1 cellular context compared by ENCODE assay signal in the genomic region with DNA sequence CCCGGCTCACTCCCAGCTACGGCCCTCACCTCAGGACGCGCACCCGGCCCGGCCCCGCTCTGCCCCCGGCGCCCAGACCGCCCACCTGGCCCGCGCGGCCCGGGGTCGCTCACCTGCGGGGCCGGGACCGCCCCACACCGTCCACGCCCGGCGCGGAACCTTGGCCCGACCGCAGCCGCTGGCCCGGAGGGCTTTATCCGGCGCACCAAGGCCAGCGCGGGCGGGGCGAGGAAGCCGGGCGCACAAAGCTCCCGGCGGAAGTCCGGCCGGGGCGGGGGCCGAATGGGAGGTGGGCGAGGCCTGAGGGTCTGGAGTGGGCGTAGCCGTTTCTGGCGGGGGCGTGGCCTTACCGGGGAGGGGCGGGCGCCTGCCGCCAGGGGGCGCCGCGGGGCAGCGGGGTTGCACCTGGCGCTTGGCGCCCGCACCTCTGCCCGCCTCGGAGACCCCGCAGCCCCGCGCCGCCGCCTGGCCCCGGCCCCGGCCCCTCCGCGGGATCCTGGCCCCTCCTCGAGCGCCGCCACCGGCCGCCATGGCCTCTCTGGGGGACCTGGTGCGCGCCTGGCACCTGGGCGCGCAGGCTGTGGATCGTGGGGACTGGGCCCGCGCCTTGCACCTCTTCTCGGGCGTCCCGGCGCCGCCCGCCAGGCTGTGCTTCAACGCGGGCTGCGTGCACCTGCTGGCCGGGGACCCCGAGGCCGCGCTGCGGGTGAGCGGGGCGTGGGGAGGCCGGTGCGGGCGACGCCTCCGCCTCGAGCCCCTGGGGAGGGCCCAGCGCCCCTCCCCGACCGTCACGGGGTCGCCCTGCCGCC.
TF ChIP-seq lines count a peak whose summit lies in the region.

A gene with protein sequence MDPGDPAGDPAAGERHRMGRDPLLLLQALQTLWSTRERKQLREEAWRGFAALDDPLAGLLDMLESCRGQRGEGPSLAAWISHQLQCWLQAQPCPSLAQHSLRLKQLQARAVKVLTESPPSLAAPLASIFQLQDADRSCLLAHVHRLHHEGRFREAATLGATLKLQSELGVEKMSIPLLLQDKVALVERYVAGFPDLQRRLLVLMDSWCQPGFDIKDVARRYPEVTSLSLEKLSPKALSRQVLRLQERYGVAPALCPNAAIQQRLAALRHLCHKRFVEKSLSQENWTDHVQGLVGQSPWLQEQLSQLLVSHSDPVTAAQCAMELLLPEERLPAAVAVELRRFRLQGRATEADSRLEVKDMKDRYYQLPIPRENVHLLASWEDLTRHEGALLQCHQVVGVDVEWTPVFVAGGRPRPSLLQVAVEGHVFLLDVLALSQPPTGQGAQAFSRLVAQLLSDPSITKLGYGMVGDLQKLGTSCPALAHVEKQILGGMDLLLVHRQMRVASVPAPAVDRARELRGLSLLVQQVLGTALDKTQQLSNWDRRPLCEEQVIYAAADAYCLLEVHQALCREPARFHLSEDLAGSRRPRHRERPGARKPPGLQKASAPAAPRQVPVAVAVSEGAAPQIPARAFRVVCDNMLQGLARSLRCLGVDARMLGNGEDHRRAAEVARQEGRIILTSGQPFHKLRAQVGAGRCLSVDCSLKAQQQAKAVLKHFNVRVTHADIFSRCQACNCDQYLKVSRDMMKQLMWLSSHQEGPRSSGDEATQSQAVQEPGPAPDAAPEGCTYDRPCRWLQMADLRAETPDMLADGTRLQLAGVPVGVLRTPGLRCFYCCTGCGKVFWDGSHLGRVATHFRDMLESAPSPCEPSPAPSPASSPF (minus strand): TSS at position 162 of the 809 bp plus-strand sequence. CDS start 27,805 bp downstream, outside the sequence.
A gene with protein sequence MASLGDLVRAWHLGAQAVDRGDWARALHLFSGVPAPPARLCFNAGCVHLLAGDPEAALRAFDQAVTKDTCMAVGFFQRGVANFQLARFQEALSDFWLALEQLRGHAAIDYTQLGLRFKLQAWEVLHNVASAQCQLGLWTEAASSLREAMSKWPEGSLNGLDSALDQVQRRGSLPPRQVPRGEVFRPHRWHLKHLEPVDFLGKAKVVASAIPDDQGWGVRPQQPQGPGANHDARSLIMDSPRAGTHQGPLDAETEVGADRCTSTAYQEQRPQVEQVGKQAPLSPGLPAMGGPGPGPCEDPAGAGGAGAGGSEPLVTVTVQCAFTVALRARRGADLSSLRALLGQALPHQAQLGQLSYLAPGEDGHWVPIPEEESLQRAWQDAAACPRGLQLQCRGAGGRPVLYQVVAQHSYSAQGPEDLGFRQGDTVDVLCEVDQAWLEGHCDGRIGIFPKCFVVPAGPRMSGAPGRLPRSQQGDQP (plus strand): TSS at position 393 of the 809 bp plus-strand sequence. CDS start 137 bp downstream, at position 530.

TF ChIP-seq in GM12878, 131 proteins besides CTCF, POLR2A, EP300 and RAD21 (continued from another document):
- TF ChIP-seq, protein P1, sequence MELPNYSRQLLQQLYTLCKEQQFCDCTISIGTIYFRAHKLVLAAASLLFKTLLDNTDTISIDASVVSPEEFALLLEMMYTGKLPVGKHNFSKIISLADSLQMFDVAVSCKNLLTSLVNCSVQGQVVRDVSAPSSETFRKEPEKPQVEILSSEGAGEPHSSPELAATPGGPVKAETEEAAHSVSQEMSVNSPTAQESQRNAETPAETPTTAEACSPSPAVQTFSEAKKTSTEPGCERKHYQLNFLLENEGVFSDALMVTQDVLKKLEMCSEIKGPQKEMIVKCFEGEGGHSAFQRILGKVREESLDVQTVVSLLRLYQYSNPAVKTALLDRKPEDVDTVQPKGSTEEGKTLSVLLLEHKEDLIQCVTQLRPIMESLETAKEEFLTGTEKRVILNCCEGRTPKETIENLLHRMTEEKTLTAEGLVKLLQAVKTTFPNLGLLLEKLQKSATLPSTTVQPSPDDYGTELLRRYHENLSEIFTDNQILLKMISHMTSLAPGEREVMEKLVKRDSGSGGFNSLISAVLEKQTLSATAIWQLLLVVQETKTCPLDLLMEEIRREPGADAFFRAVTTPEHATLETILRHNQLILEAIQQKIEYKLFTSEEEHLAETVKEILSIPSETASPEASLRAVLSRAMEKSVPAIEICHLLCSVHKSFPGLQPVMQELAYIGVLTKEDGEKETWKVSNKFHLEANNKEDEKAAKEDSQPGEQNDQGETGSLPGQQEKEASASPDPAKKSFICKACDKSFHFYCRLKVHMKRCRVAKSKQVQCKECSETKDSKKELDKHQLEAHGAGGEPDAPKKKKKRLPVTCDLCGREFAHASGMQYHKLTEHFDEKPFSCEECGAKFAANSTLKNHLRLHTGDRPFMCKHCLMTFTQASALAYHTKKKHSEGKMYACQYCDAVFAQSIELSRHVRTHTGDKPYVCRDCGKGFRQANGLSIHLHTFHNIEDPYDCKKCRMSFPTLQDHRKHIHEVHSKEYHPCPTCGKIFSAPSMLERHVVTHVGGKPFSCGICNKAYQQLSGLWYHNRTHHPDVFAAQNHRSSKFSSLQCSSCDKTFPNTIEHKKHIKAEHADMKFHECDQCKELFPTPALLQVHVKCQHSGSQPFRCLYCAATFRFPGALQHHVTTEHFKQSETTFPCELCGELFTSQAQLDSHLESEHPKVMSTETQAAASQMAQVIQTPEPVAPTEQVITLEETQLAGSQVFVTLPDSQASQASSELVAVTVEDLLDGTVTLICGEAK (IDR thresholded peaks at IDR 0.05; ENCODE audit: borderline replicate concordance): peak; percentile 88
- peak; percentile 15 for TF ChIP-seq MEF2B (IDR thresholded peaks at IDR 0.05; ENCODE audit: partially characterized antibody, poor library complexity, severe bottlenecking)
- peak; percentile 88 for TF ChIP-seq BACH1 (IDR thresholded peaks at IDR 0.05; ENCODE audit: borderline replicate concordance)
- 0 out of 2 replicates have a peak, but pooled peaks have one; percentile 49 for TF ChIP-seq CREM (IDR thresholded peaks at IDR 0.05; ENCODE audit: low read depth)
- 0 out of 2 replicates have a peak, but pooled peaks have one; percentile 33 for TF ChIP-seq JUND (IDR thresholded peaks at IDR 0.05; ENCODE audit: low read depth, low read length)
- TF ChIP-seq, protein P2, sequence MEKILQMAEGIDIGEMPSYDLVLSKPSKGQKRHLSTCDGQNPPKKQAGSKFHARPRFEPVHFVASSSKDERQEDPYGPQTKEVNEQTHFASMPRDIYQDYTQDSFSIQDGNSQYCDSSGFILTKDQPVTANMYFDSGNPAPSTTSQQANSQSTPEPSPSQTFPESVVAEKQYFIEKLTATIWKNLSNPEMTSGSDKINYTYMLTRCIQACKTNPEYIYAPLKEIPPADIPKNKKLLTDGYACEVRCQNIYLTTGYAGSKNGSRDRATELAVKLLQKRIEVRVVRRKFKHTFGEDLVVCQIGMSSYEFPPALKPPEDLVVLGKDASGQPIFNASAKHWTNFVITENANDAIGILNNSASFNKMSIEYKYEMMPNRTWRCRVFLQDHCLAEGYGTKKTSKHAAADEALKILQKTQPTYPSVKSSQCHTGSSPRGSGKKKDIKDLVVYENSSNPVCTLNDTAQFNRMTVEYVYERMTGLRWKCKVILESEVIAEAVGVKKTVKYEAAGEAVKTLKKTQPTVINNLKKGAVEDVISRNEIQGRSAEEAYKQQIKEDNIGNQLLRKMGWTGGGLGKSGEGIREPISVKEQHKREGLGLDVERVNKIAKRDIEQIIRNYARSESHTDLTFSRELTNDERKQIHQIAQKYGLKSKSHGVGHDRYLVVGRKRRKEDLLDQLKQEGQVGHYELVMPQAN (conservative IDR thresholded peaks at IDR 0.05): peak; percentile 67; the same call in 1 of the 2 replicates
- TF ChIP-seq, protein P3, sequence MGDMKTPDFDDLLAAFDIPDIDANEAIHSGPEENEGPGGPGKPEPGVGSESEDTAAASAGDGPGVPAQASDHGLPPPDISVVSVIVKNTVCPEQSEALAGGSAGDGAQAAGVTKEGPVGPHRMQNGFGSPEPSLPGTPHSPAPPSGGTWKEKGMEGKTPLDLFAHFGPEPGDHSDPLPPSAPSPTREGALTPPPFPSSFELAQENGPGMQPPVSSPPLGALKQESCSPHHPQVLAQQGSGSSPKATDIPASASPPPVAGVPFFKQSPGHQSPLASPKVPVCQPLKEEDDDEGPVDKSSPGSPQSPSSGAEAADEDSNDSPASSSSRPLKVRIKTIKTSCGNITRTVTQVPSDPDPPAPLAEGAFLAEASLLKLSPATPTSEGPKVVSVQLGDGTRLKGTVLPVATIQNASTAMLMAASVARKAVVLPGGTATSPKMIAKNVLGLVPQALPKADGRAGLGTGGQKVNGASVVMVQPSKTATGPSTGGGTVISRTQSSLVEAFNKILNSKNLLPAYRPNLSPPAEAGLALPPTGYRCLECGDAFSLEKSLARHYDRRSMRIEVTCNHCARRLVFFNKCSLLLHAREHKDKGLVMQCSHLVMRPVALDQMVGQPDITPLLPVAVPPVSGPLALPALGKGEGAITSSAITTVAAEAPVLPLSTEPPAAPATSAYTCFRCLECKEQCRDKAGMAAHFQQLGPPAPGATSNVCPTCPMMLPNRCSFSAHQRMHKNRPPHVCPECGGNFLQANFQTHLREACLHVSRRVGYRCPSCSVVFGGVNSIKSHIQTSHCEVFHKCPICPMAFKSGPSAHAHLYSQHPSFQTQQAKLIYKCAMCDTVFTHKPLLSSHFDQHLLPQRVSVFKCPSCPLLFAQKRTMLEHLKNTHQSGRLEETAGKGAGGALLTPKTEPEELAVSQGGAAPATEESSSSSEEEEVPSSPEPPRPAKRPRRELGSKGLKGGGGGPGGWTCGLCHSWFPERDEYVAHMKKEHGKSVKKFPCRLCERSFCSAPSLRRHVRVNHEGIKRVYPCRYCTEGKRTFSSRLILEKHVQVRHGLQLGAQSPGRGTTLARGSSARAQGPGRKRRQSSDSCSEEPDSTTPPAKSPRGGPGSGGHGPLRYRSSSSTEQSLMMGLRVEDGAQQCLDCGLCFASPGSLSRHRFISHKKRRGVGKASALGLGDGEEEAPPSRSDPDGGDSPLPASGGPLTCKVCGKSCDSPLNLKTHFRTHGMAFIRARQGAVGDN (IDR thresholded peaks at IDR 0.05): peak; percentile 57; the same call in 1 of the 2 replicates
- TF ChIP-seq TARDBP (IDR thresholded peaks at IDR 0.05; ENCODE audit: borderline replicate concordance): peak; percentile 77; the same call in 1 of the 2 replicates
- peak; percentile 94 for TF ChIP-seq IKZF1 (conservative IDR thresholded peaks at IDR 0.05)
- TF ChIP-seq, protein P4, sequence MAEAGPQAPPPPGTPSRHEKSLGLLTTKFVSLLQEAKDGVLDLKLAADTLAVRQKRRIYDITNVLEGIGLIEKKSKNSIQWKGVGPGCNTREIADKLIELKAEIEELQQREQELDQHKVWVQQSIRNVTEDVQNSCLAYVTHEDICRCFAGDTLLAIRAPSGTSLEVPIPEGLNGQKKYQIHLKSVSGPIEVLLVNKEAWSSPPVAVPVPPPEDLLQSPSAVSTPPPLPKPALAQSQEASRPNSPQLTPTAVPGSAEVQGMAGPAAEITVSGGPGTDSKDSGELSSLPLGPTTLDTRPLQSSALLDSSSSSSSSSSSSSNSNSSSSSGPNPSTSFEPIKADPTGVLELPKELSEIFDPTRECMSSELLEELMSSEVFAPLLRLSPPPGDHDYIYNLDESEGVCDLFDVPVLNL (IDR thresholded peaks at IDR 0.05; ENCODE audit: low read depth, low read length): peak; percentile 38; the same call in 1 of the 2 replicates
